ENCODE assay signal across 15 cellular contexts in genomic region chr6:100509101-100509500, GRCh38. TPM values are rescaled to one million over a fixed set of nuclear protein-coding genes. Genes with fewer than 3 reads are reported as not detected.
DNase-seq lines count a peak whose midpoint lies in the region; ATAC-seq and TF ChIP-seq lines count a peak whose summit lies in the region.
"Had no signal": no experiment of that assay in that cellular context is flagged by ENCODE, and none has a peak within 500 bp of the region (broad histone marks: within the 10 kb centered on the region; RNA-seq: fewer than 3 reads in every experiment).

No MANE protein-coding gene starts in this region.

- no peak for TF ChIP-seq CTCF in Caco-2 (IDR thresholded peaks at IDR 0.05; ENCODE audit: insufficient read depth in 1 of 2, low read depth in 1 of 2, low read length in 1 of 2, severe bottlenecking in 1 of 2, unreplicated experiment in 1 of 2)
- TF ChIP-seq CTCF in HEK293 (tag by site-specific recombination; IDR thresholded peaks at IDR 0.05): no peak
- TF ChIP-seq CTCF in PC-3 (conservative IDR thresholded peaks at IDR 0.05; ENCODE audit: low read depth, low read length): no peak

- H3K4me1 ChIP-seq in Caco-2 (no peaks in the 10 kb centered on the region), HEK293 (ENCODE audit: control insufficient read depth, insufficient read depth, low read length) (no peaks in the 10 kb centered on the region), PC-3 (ENCODE audit: insufficient read depth, low read length) (peaks cover 34% of the 10 kb centered on the region)
- H3K4me1 ChIP-seq: BLaER1 had no signal

- H3K9me3 ChIP-seq in Caco-2 (no peaks in the 10 kb centered on the region), HEK293 (ENCODE audit: control insufficient read depth, insufficient read depth, low read depth, low read length) (no peaks in the 10 kb centered on the region), PC-3 (ENCODE audit: low read length) (no peaks in the 10 kb centered on the region)
- H3K9me3 ChIP-seq: BLaER1 had no signal

- no peaks in the 10 kb centered on the region for H3K27me3 Mint-ChIP-seq in Caco-2 (ENCODE audit: insufficient read depth, unreplicated experiment)
- H3K27me3 Mint-ChIP-seq: CD4-positive, alpha-beta memory T cell had no signal

- H3K4me1 Mint-ChIP-seq in Caco-2 (ENCODE audit: low read depth, unreplicated experiment): no peaks in the 10 kb centered on the region
- H3K4me1 Mint-ChIP-seq: CD14-positive monocyte; CD4-positive, alpha-beta memory T cell had no signal

- no peak for DNase-seq in Caco-2
- no peak for DNase-seq in PC-3
- peak; percentile 25 for DNase-seq in glomerular visceral epithelial cell (ENCODE audit: extremely low spot score)
- no peak for DNase-seq in NCI-H2107 (lab: John Stamatoyannopoulos, UW)
- no peak for DNase-seq in KG1 (lab: John Stamatoyannopoulos, UW)
- DNase-seq in HCEC 1CT: no peak
- no peak for DNase-seq in NCI-H2171 (lab: John Stamatoyannopoulos, UW)
- DNase-seq: 8988T; CD4-positive, alpha-beta memory T cell; GOT3; H7 had no signal

- no peak overlapping the region for H3K4me2 ChIP-seq in PC-3 (ENCODE audit: low read length)
- H3K4me2 ChIP-seq: BLaER1 had no signal

- H3K36me3 Mint-ChIP-seq in Caco-2 (ENCODE audit: insufficient read depth, unreplicated experiment): peaks cover 11% of the 10 kb centered on the region

- no peak overlapping the region for H3K9ac ChIP-seq in PC-3 (ENCODE audit: low read length)
- H3K9ac ChIP-seq: BLaER1 had no signal

- no peaks in the 10 kb centered on the region for H3F3A ChIP-seq in PC-3 (ENCODE audit: low read length, unreplicated experiment)

- CTCF ChIA-PET in Caco-2 (lab: Charles Lee): no interaction called here
- CTCF ChIA-PET in HEK293 (lab: Yijun Ruan, JAX): no interaction called here
- CTCF ChIA-PET in PC-3 (lab: Charles Lee): no interaction called here

- H2AFZ ChIP-seq in PC-3 (ENCODE audit: low read length): no peak overlapping the region

- no peaks in the 10 kb centered on the region for H3K27me3 ChIP-seq in Caco-2 (replicated peaks; ENCODE audit: control insufficient read depth, insufficient read depth, low read length)
- no peaks in the 10 kb centered on the region for H3K27me3 ChIP-seq in PC-3 (ENCODE audit: low read length)
- H3K27me3 ChIP-seq: BLaER1 had no signal

- no peaks in the 10 kb centered on the region for H3K9me2 ChIP-seq in PC-3 (replicated peaks; ENCODE audit: low read length)

- no peak for ATAC-seq in PC-3

- H3K27ac ChIP-seq in HEK293 (ENCODE audit: extremely low read depth, low read depth, low read length): no peak overlapping the region
- H3K27ac ChIP-seq in PC-3 (ENCODE audit: low read length): no peak overlapping the region
- H3K27ac ChIP-seq: BLaER1 had no signal

- intact Hi-C loops in Caco-2 (cut with micrococcal nuclease; ENCODE audit: unreplicated experiment): no loop called here
- intact Hi-C loops in PC-3 (cut with micrococcal nuclease): no loop called here

- no peak overlapping the region for H3K27ac Mint-ChIP-seq in Caco-2 (ENCODE audit: unreplicated experiment)
- H3K27ac Mint-ChIP-seq: CD14-positive monocyte had no signal

- no peaks in the 10 kb centered on the region for H3K79me2 ChIP-seq in PC-3 (ENCODE audit: low read length)

- H3K4me3 Mint-ChIP-seq in Caco-2 (ENCODE audit: unreplicated experiment): no peak overlapping the region
- H3K4me3 Mint-ChIP-seq: CD14-positive monocyte; CD4-positive, alpha-beta memory T cell had no signal

- POLR2A ChIA-PET in Caco-2 (lab: Charles Lee): no interaction called here
- POLR2A ChIA-PET in HEK293 (lab: Yijun Ruan, JAX): no interaction called here
- POLR2A ChIA-PET in PC-3 (lab: Charles Lee; ENCODE audit: unreplicated experiment): no interaction called here

- H4K20me1 ChIP-seq in PC-3 (ENCODE audit: low read length): no peaks in the 10 kb centered on the region
- H4K20me1 ChIP-seq: BLaER1 had no signal

- H3K36me3 ChIP-seq in Caco-2 (ENCODE audit: control insufficient read depth, insufficient read depth, low read length) (no peaks in the 10 kb centered on the region), HEK293 (ENCODE audit: control insufficient read depth in 2 of 2, insufficient read depth in 1 of 2, low read length in 2 of 2) (peaks cover 0 to 51% of the 10 kb centered on the region in 2 experiments; a peak in 2 of 3 replicates), PC-3 (ENCODE audit: low read depth, low read length) (peaks cover 3% of the 10 kb centered on the region; the same call in 1 of the 2 replicates)

- BruUV-seq in Caco-2 (replicated peaks; lab: Mats Ljungman, UMichigan) (TSS peak; percentile 29), PC-3 (replicated peaks; lab: Mats Ljungman, UMichigan) (TSS peak; percentile 14)

- no peak overlapping the region for H3K4me3 ChIP-seq in Caco-2 (ENCODE audit: low read depth, low read length)
- H3K4me3 ChIP-seq in HEK293 (ENCODE audit: low read depth, low read length): no peak overlapping the region
- H3K4me3 ChIP-seq in PC-3 (ENCODE audit: low read length): no peak overlapping the region
- H3K4me3 ChIP-seq: BLaER1 had no signal

- H3K9me3 Mint-ChIP-seq in Caco-2 (ENCODE audit: unreplicated experiment): no peaks in the 10 kb centered on the region
- H3K9me3 Mint-ChIP-seq: CD4-positive, alpha-beta memory T cell had no signal

TF ChIP-seq in HEK293, 187 proteins besides CTCF, POLR2A, EP300 and RAD21:
- no peak for TF ChIP-seq ZNF19 (tag by site-specific recombination; IDR thresholded peaks at IDR 0.05; ENCODE audit: low read depth)
- peak; percentile 50; the same call in 1 of the 2 replicates for TF ChIP-seq HOXD13 (CRISPR knock-in tag; IDR thresholded peaks at IDR 0.05; ENCODE audit: borderline replicate concordance)
- TF ChIP-seq MEIS1 (CRISPR knock-in tag; IDR thresholded peaks at IDR 0.05; ENCODE audit: borderline replicate concordance): 0 out of 2 replicates have a peak, but pooled peaks have one; percentile 45

RNA-seq across cellular contexts. Expression of gene SIM1, which starts 44.4 kb away (rescaled TPM):
- total RNA-seq in Caco-2 (2022) (not detected in 2 replicates), PC-3 (2014; rRNA removed) (not detected in 2 replicates)
- total RNA-seq: CD4-positive, alpha-beta memory T cell; HT-29 had no signal
